Comparison of ENCODE assay signal across 10 cellular contexts in genomic region chr7:130292682-130293257, GRCh38. TPM values are rescaled to one million over a fixed set of nuclear protein-coding genes. Genes with fewer than 3 reads are reported as not detected.
DNase-seq lines count a peak whose midpoint lies in the region; ATAC-seq and TF ChIP-seq lines count a peak whose summit lies in the region.
"Had no signal": no experiment of that assay in that cellular context is flagged by ENCODE, and none has a peak within 500 bp of the region (broad histone marks: within the 10 kb centered on the region; RNA-seq: fewer than 3 reads in every experiment).

TSS of gene CPA4 (plus strand) at chr7:130293161. CDS start at chr7:130293181, 20 bp downstream.

- peaks cover 2% of the 10 kb centered on the region; the same call in 1 of the 2 replicates for H3K9me3 ChIP-seq in OCI-LY1 (ENCODE audit: low read length)

- H2AFZ ChIP-seq in OCI-LY1 (ENCODE audit: low read length), result peak within 1 kb of the TSS; percentile 32; the same call in 1 of the 2 replicates

- H3K4me1 ChIP-seq in OCI-LY1 (ENCODE audit: insufficient read depth, low read length, severe bottlenecking), result peaks cover 25% of the 10 kb centered on the region

- ATAC-seq in GM18907 (IDR thresholded peaks at IDR 0.05; ENCODE audit: unreplicated experiment) (peak; percentile 28), GM19035 (IDR thresholded peaks at IDR 0.05; ENCODE audit: unreplicated experiment) (no peak)

- no peak within 1 kb of the TSS for H3K4me2 ChIP-seq in OCI-LY1 (ENCODE audit: low read length)

- H3K36me3 ChIP-seq in OCI-LY1 (ENCODE audit: insufficient read depth, low read length), result no peaks in the 10 kb centered on the region; the same call in 1 of the 2 replicates

- H3K4me3 ChIP-seq in OCI-LY1 (ENCODE audit: low read depth, low read length, poor library complexity, severe bottlenecking) (no peak within 1 kb of the TSS), epithelial cell of proximal tubule (ENCODE audit: low read depth, low read length) (peak within 1 kb of the TSS; percentile 8), retinal pigment epithelial cell (ENCODE audit: low read length) (no peak within 1 kb of the TSS)

- no peaks in the 10 kb centered on the region for H4K20me1 ChIP-seq in OCI-LY1 (ENCODE audit: insufficient read depth, low read length)

- no peak within 1 kb of the TSS for H3K9ac ChIP-seq in OCI-LY1 (ENCODE audit: low read length)

- in situ Hi-C loops in GM13977 (cut with MboI; ENCODE audit: low pct_unique_long_range_greater_than_20kb, low sequenced_read_pairs, unreplicated experiment), result no loop called here

- H3K79me2 ChIP-seq in OCI-LY1 (ENCODE audit: insufficient read depth, low read length), result no peaks in the 10 kb centered on the region

- H3K27ac ChIP-seq in OCI-LY1 (ENCODE audit: low read depth, low read length, poor library complexity, severe bottlenecking), result no peak within 1 kb of the TSS

- TF ChIP-seq CTCF in OCI-LY1 (IDR thresholded peaks at IDR 0.05; ENCODE audit: low read length), result no peak
- no peak for TF ChIP-seq CTCF in epithelial cell of proximal tubule (conservative IDR thresholded peaks at IDR 0.05; ENCODE audit: low read depth, low read length)
- TF ChIP-seq CTCF in retinal pigment epithelial cell (conservative IDR thresholded peaks at IDR 0.05; ENCODE audit: low read depth, low read length), result no peak
- TF ChIP-seq CTCF in GM13977 (IDR thresholded peaks at IDR 0.05; ENCODE audit: extremely low read depth, insufficient read depth, missing control alignments), result no peak

- H3K9me2 ChIP-seq in OCI-LY1 (ENCODE audit: low read depth, low read length), result no peaks in the 10 kb centered on the region

- peak; percentile 89 for DNase-seq in epithelial cell of proximal tubule (ENCODE audit: low read depth)
- peak; percentile 75 for DNase-seq in retinal pigment epithelial cell (ENCODE audit: low read depth)
- no peak for DNase-seq in occipital lobe (lab: John Stamatoyannopoulos, UW)
- DNase-seq in GM13977 (ENCODE audit: low spot score), result no peak
- no peak for DNase-seq in SIG-M5 treated with dmso at 0.1 percent for 504 hours (lab: John Stamatoyannopoulos, UW; ENCODE audit: unreplicated experiment)
- DNase-seq: cortex of kidney, NCI-H1694 treated with DMSO at 0.1 percent for 48 hours had no signal

- no peaks in the 10 kb centered on the region; the same call in 1 of the 2 replicates for H3K27me3 ChIP-seq in OCI-LY1 (ENCODE audit: insufficient read depth, low read length)

- H3F3A ChIP-seq in OCI-LY1 (ENCODE audit: insufficient read depth, low read length), result no peaks in the 10 kb centered on the region

RNA-seq across cellular contexts. Expression of gene CPA4, which starts in this region (rescaled TPM):
- total RNA-seq in epithelial cell of proximal tubule (19.2 and 19.6 TPM in 2 replicates), occipital lobe (0.78 TPM)

Comparison
In these comparisons a context has a peak if more than half of its experiments do, and no peak if none do; other contexts are left out.
1. RNA of gene CPA4 (total RNA-seq): 19.2 to 19.6 TPM in epithelial cell of proximal tubule; 0.78 TPM in occipital lobe (single experiment); every median in the first group is over 10 times any median in the second.
2. DNase-seq: peak in epithelial cell of proximal tubule (single experiment) and retinal pigment epithelial cell (single experiment); none in occipital lobe (single experiment), GM13977 (single experiment) and SIG-M5 treated with dmso at 0.1 percent for 504 hours (single experiment).